ENCODE assay signal across 16 cellular contexts in the genomic region with DNA sequence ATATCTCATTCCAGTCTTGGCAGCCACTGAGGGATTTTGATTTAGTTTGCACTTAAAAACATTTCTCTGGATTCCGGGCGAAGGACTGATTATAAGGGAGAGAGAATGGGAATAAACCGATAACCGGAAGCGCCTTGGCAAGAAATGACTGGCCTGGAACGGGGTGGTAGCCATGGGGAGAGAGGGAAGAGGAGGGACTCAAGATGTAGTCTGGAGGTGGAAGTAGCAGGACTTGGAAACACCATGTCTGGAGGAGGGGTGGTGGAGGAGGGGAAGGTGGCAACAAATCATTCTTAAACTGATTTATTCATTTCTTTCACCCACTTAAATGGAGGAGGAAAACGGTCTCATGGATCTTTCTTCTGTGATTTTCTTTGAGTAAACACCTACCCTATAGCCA.
DNase-seq lines count a peak whose midpoint lies in the region; ATAC-seq and TF ChIP-seq lines count a peak whose summit lies in the region.
"Had no signal": no experiment of that assay in that cellular context is flagged by ENCODE, and none has a peak within 500 bp of the region (broad histone marks: within the 10 kb centered on the region; RNA-seq: fewer than 3 reads in every experiment).

No MANE protein-coding gene starts in this region.

- H3K27ac Mint-ChIP-seq in neural progenitor cell (no peak overlapping the region), chondrocyte (ENCODE audit: unreplicated experiment) (no peak overlapping the region)
- H3K27ac Mint-ChIP-seq in activated T-cell treated with anti-CD3 and anti-CD28 coated beads, Interleukin-2, amount 50 U/mL, for 24 hours, result no peak overlapping the region
- H3K27ac Mint-ChIP-seq: B cell; CD4-positive, alpha-beta T cell; H9 had no signal

- H3K79me2 ChIP-seq in neural progenitor cell (ENCODE audit: low read depth), result no peaks in the 10 kb centered on the region

- ATAC-seq in heart right ventricle (no peak), HG02870 (IDR thresholded peaks at IDR 0.05; ENCODE audit: unreplicated experiment) (no peak)

- intact Hi-C loops in left ventricle myocardium inferior (cut with micrococcal nuclease) (no loop called here), heart right ventricle (cut with DNase I) (no loop called here)

- TF ChIP-seq CTCF in left ventricle myocardium inferior (IDR thresholded peaks at IDR 0.05; ENCODE audit: borderline replicate concordance) (no peak), heart right ventricle (IDR thresholded peaks at IDR 0.05) (no peak), neural progenitor cell (IDR thresholded peaks at IDR 0.05) (no peak), chondrocyte (IDR thresholded peaks at IDR 0.05) (no peak)

- no peak overlapping the region for H3K9ac ChIP-seq in neural progenitor cell
- H3K9ac ChIP-seq: GM23248 had no signal

- H3K4me3 Mint-ChIP-seq in neural progenitor cell, result no peak overlapping the region
- H3K4me3 Mint-ChIP-seq in activated T-cell treated with anti-CD3 and anti-CD28 coated beads, Interleukin-2, amount 50 U/mL, for 24 hours, result no peak overlapping the region
- no peak overlapping the region for H3K4me3 Mint-ChIP-seq in chondrocyte (ENCODE audit: unreplicated experiment)
- H3K4me3 Mint-ChIP-seq: B cell; CD4-positive, alpha-beta T cell; H9 had no signal

- H3K36me3 Mint-ChIP-seq in neural progenitor cell (no peaks in the 10 kb centered on the region), chondrocyte (ENCODE audit: low read depth) (no peaks in the 10 kb centered on the region)
- H3K36me3 Mint-ChIP-seq in activated T-cell treated with anti-CD3 and anti-CD28 coated beads, Interleukin-2, amount 50 U/mL, for 24 hours (ENCODE audit: low read depth), result no peaks in the 10 kb centered on the region

- H2AFZ ChIP-seq in neural progenitor cell (replicated peaks), result peak overlapping the region; percentile 3
- H2AFZ ChIP-seq: GM23248 had no signal

- no peaks in the 10 kb centered on the region for H3F3A ChIP-seq in neural progenitor cell (ENCODE audit: low read depth)

- H3K27me3 Mint-ChIP-seq in neural progenitor cell (ENCODE audit: insufficient read depth, low read depth) (no peaks in the 10 kb centered on the region), chondrocyte (ENCODE audit: low read depth) (no peaks in the 10 kb centered on the region)
- H3K27me3 Mint-ChIP-seq in activated T-cell treated with anti-CD3 and anti-CD28 coated beads, Interleukin-2, amount 50 U/mL, for 24 hours, result peaks cover 14% of the 10 kb centered on the region

- H3K4me1 Mint-ChIP-seq in neural progenitor cell, result no peaks in the 10 kb centered on the region
- H3K4me1 Mint-ChIP-seq in activated T-cell treated with anti-CD3 and anti-CD28 coated beads, Interleukin-2, amount 50 U/mL, for 24 hours (ENCODE audit: low read depth), result no peaks in the 10 kb centered on the region
- H3K4me1 Mint-ChIP-seq in chondrocyte (ENCODE audit: low read depth), result peaks cover 31% of the 10 kb centered on the region
- H3K4me1 Mint-ChIP-seq: B cell, H9 had no signal

- H3K9me3 ChIP-seq in left ventricle myocardium inferior (replicated peaks) (peaks cover 6% of the 10 kb centered on the region), heart right ventricle (peaks cover 0 to 4% (median 0%) of the 10 kb centered on the region in 11 donors), neural progenitor cell (ENCODE audit: low read depth) (no peaks in the 10 kb centered on the region)

- peaks cover 13% of the 10 kb centered on the region for H3K4me1 ChIP-seq in left ventricle myocardium inferior
- H3K4me1 ChIP-seq in heart right ventricle, result peaks cover 0 to 21% (median 8%) of the 10 kb centered on the region in 9 donors
- H3K4me1 ChIP-seq in neural progenitor cell, result no peaks in the 10 kb centered on the region

- DNase-seq in left ventricle myocardium inferior (no peak), heart right ventricle (no peak), neural progenitor cell (ENCODE audit: low spot score) (no peak), chondrocyte (ENCODE audit: low spot score) (no peak)
- DNase-seq in activated T-cell treated with anti-CD3 and anti-CD28 coated beads, Interleukin-2, amount 50 U/mL, for 24 hours, result no peak
- DNase-seq: ACHN; C1 segment of cervical spinal cord; Calu3; CD4-positive, alpha-beta T cell; DMS 273 treated with DMSO at 0.1 percent for 48 hours; H9 had no signal

- H4K20me1 ChIP-seq in neural progenitor cell (ENCODE audit: low read depth), result no peaks in the 10 kb centered on the region

- WGBS in heart right ventricle, 2 donors, result 79% methylated on average over 7 of the region's 7 CpGs

- no peak overlapping the region for H3K4me2 ChIP-seq in neural progenitor cell

- no peaks in the 10 kb centered on the region for H3K27me3 ChIP-seq in left ventricle myocardium inferior (ENCODE audit: low read depth)
- H3K27me3 ChIP-seq in heart right ventricle, result no peaks in the 10 kb centered on the region
- H3K27me3 ChIP-seq in neural progenitor cell, result no peaks in the 10 kb centered on the region

- H3K9me3 Mint-ChIP-seq in neural progenitor cell (no peaks in the 10 kb centered on the region), chondrocyte (ENCODE audit: low read depth) (no peaks in the 10 kb centered on the region)
- H3K9me3 Mint-ChIP-seq in activated T-cell treated with anti-CD3 and anti-CD28 coated beads, Interleukin-2, amount 50 U/mL, for 24 hours, result no peaks in the 10 kb centered on the region
- H3K9me3 Mint-ChIP-seq: CD4-positive, alpha-beta T cell; H9 had no signal

- no peak overlapping the region for H3K4me3 ChIP-seq in left ventricle myocardium inferior
- H3K4me3 ChIP-seq in heart right ventricle, result no peak overlapping the region
- no peak overlapping the region for H3K4me3 ChIP-seq in neural progenitor cell
- H3K4me3 ChIP-seq: GM23248 had no signal

- peak overlapping the region; percentile 68 for H3K27ac ChIP-seq in left ventricle myocardium inferior (replicated peaks)
- H3K27ac ChIP-seq in heart right ventricle, result peak overlapping the region in 5 of 10 donors; percentile 10 to 77 (median 50)
- H3K27ac ChIP-seq in angular gyrus (ENCODE audit: low read depth, low read length), result peak overlapping the region; percentile 32
- H3K27ac ChIP-seq in neural progenitor cell, result no peak overlapping the region
- H3K27ac ChIP-seq: GM23248, HL-60 had no signal

- H3K36me3 ChIP-seq in left ventricle myocardium inferior, result no peaks in the 10 kb centered on the region
- H3K36me3 ChIP-seq in heart right ventricle, result no peaks in the 10 kb centered on the region
- H3K36me3 ChIP-seq in neural progenitor cell, result no peaks in the 10 kb centered on the region
